Comparison of ENCODE assay signal across 20 cellular contexts in genomic region chr16:87459027-87459426, GRCh38. TPM values are rescaled to one million over a fixed set of nuclear protein-coding genes. Genes with fewer than 3 reads are reported as not detected.
A peak's percentile ranks its signal among the peaks of the same experiment; 100 is the strongest.
DNase-seq lines count a peak whose midpoint lies in the region; ATAC-seq, FAIRE-seq and TF ChIP-seq lines count a peak whose summit lies in the region.
"Had no signal": no experiment of that assay in that cellular context is flagged by ENCODE, and none has a peak within 500 bp of the region (broad histone marks: within the 10 kb centered on the region; RNA-seq: fewer than 3 reads in every experiment).

No MANE protein-coding gene starts in this region.

- no peaks in the 10 kb centered on the region for H3K4me1 ChIP-seq in endodermal cell (ENCODE audit: control insufficient read depth, insufficient read depth, low read length)
- peaks cover 46% of the 10 kb centered on the region for H3K4me1 ChIP-seq in vagina

- H3K36me3 ChIP-seq in endodermal cell (ENCODE audit: control insufficient read depth, insufficient read depth, low read length) (peaks cover 49% of the 10 kb centered on the region), vagina (peaks cover 0 to 14% of the 10 kb centered on the region in 2 donors)

- no peak for ATAC-seq in Right ventricle myocardium inferior
- ATAC-seq: A549; CD8-positive, alpha-beta T cell had no signal

- FAIRE-seq in GM12891 (lab: Jason Lieb, UNC): no peak
- FAIRE-seq: A549, GM18507 had no signal

- H3K27ac ChIP-seq in endodermal cell (ENCODE audit: low read depth, low read length): no peak overlapping the region
- peak overlapping the region; percentile 68 for H3K27ac ChIP-seq in vagina
- H3K27ac ChIP-seq: BLaER1 treated with 17β-estradiol and CSF1 and Interleukin-3, amounts not matched to agents 10 nM and 100 nM had no signal

- H3K9me3 ChIP-seq in endodermal cell (ENCODE audit: control insufficient read depth, low read length) (no peaks in the 10 kb centered on the region), vagina (no peaks in the 10 kb centered on the region)
- H3K9me3 ChIP-seq: A549; BLaER1 treated with 17β-estradiol and CSF1 and Interleukin-3, amounts not matched to agents 10 nM and 100 nM had no signal

- TF ChIP-seq CTCF in endodermal cell (conservative IDR thresholded peaks at IDR 0.05) (no peak), nephron (IDR thresholded peaks at IDR 0.05; ENCODE audit: unreplicated experiment in 3 of 3) (no peak), vagina (IDR thresholded peaks at IDR 0.05) (no peak)

- H3K4me1 Mint-ChIP-seq in endodermal cell: no peaks in the 10 kb centered on the region
- H3K4me1 Mint-ChIP-seq in nephron: peaks cover 43% of the 10 kb centered on the region

- no peaks in the 10 kb centered on the region for H3K9me3 Mint-ChIP-seq in endodermal cell
- H3K9me3 Mint-ChIP-seq in nephron: no peaks in the 10 kb centered on the region
- H3K9me3 Mint-ChIP-seq: CD8-positive, alpha-beta T cell had no signal

- peaks cover 40% of the 10 kb centered on the region for H3K36me3 Mint-ChIP-seq in endodermal cell (ENCODE audit: low read depth)
- H3K36me3 Mint-ChIP-seq in nephron (ENCODE audit: low read depth): peaks cover 33% of the 10 kb centered on the region

- H3K4me3 ChIP-seq in endodermal cell (ENCODE audit: low read length) (no peak overlapping the region), vagina (no peak overlapping the region)
- H3K4me3 ChIP-seq: A549; BLaER1 treated with 17β-estradiol and CSF1 and Interleukin-3, amounts not matched to agents 10 nM and 100 nM had no signal

- no peak overlapping the region for H3K4me3 Mint-ChIP-seq in endodermal cell
- H3K4me3 Mint-ChIP-seq in nephron: no peak overlapping the region
- H3K4me3 Mint-ChIP-seq: CD8-positive, alpha-beta T cell had no signal

- H3K27ac Mint-ChIP-seq in endodermal cell (peak overlapping the region; percentile 80), nephron (peak overlapping the region in 2 of 3 experiments; percentile 82 to 92)
- H3K27ac Mint-ChIP-seq: CD8-positive, alpha-beta T cell had no signal

- intact Hi-C loops in cardiac septum (cut with DNase I): no loop called here
- intact Hi-C loops in Right ventricle myocardium inferior (cut with DNase I): no loop called here
- intact Hi-C loops in vagina (cut with DNase I): no loop called here

- DNase-seq in cardiac septum (ENCODE audit: low spot score) (peak; percentile 22), Right ventricle myocardium inferior (ENCODE audit: missing footprints) (no peak), endodermal cell (no peak), vagina (ENCODE audit: extremely low spot score in 2 of 2) (no peak), NCI-H1694 (lab: John Stamatoyannopoulos, UW) (no peak), GM12891 (ENCODE audit: insufficient read length, low spot score) (no peak)
- no peak for DNase-seq in central memory CD4-positive, alpha-beta T cell
- DNase-seq: Calu3; CD8-positive, alpha-beta T cell; GF-D8; GOT3; NCI-H1092 treated with DMSO at 0.1 percent for 48 hours; NCI-H2081 treated with DMSO at 0.1 percent for 48 hours; NCI-H2227 treated with DMSO at 0.1 percent for 48 hours; NCI-H524; SIG-M5 had no signal

- no peaks in the 10 kb centered on the region for H3K27me3 Mint-ChIP-seq in endodermal cell (ENCODE audit: insufficient read depth)
- no peaks in the 10 kb centered on the region for H3K27me3 Mint-ChIP-seq in nephron (ENCODE audit: low read depth)

- no peak for TF ChIP-seq POLR2A in vagina (IDR thresholded peaks at IDR 0.05)
- TF ChIP-seq POLR2A in GM12891 (IDR thresholded peaks at IDR 0.05; ENCODE audit: low read depth, low read length): no peak

- H3K9ac ChIP-seq in endodermal cell (ENCODE audit: extremely low read depth, low read length, poor library complexity, severe bottlenecking): no peak overlapping the region
- H3K9ac ChIP-seq: BLaER1 treated with 17β-estradiol and CSF1 and Interleukin-3, amounts not matched to agents 10 nM and 100 nM had no signal

- H3K27me3 ChIP-seq in endodermal cell (ENCODE audit: control insufficient read depth, insufficient read depth, low read length, poor library complexity, severe bottlenecking) (no peaks in the 10 kb centered on the region), vagina (no peaks in the 10 kb centered on the region)

- 96% methylated on average over 9 to 15 of the region's 15 CpGs for WGBS in endodermal cell (ENCODE audit: insufficient coverage in 1 of 2, insufficient read length in 1 of 2), 2 experiments

TF ChIP-seq in GM12891, 5 proteins besides CTCF, POLR2A, EP300 and RAD21:
- TF ChIP-seq TAF1 (IDR thresholded peaks at IDR 0.05; ENCODE audit: low read depth, low read length): no peak
- TF ChIP-seq SPI1 (IDR thresholded peaks at IDR 0.05; ENCODE audit: low read depth, low read length): no peak
- TF ChIP-seq POLR2AphosphoS5 (IDR thresholded peaks at IDR 0.05; ENCODE audit: low read depth, low read length): no peak
- no peak for TF ChIP-seq POU2F2 (IDR thresholded peaks at IDR 0.05; ENCODE audit: low read depth, low read length)
- no peak for TF ChIP-seq PAX5 (IDR thresholded peaks at IDR 0.05; ENCODE audit: insufficient read depth, low read length, severe bottlenecking)
TF ChIP-seq in GM12891: peak in this region for 0.

RNA-seq across cellular contexts. Expression of gene ZCCHC14, which starts 33.8 kb away (rescaled TPM):
- total RNA-seq in cardiac septum: 20.5 TPM
- total RNA-seq in Right ventricle myocardium inferior: 14.4 TPM
- total RNA-seq in endodermal cell: 10 to 100 TPM; 27.3 to 33.7 TPM
- 32.5 TPM for polyA plus RNA-seq in endodermal cell (2013, experiment 1 of 2)
- 30.0 TPM for polyA plus RNA-seq in endodermal cell (2013, experiment 2 of 2)
- total RNA-seq in vagina: 74.2 TPM
- 1.5 TPM for polyA plus RNA-seq in GM12891 (2012; ENCODE audit: low read depth, missing spikeins)
